ENCODE assay signal across 8 cellular contexts in genomic region chr7:100444311-100445278, GRCh38. TPM values are rescaled to one million over a fixed set of nuclear protein-coding genes. Genes with fewer than 3 reads are reported as not detected.
A peak's percentile ranks its signal among the peaks of the same experiment; 100 is the strongest.
DNase-seq lines count a peak whose midpoint lies in the region; ATAC-seq, FAIRE-seq and TF ChIP-seq lines count a peak whose summit lies in the region.

No MANE protein-coding gene starts in this region.

- 37 to 41% (median 38%) methylated on average over 14 of the region's 14 CpGs for WGBS in small intestine, 3 donors

- BruUV-seq in Calu3 (replicated peaks; lab: Mats Ljungman, UMichigan), result no TSS peak

- peaks cover 8% of the 10 kb centered on the region for H3K4me1 Mint-ChIP-seq in T-helper 17 cell
- no peaks in the 10 kb centered on the region for H3K4me1 Mint-ChIP-seq in Calu3 (ENCODE audit: low read depth, unreplicated experiment)

- no peaks in the 10 kb centered on the region for H3K36me3 ChIP-seq in small intestine (ENCODE audit: control insufficient read depth in 2 of 2, insufficient read depth in 2 of 2, low read length in 2 of 2)

- H3K27ac ChIP-seq in small intestine (ENCODE audit: low read depth in 1 of 2, low read length in 1 of 2), result peak overlapping the region; percentile 55 to 72

- H3K27me3 Mint-ChIP-seq in T-helper 17 cell (no peaks in the 10 kb centered on the region), Calu3 (ENCODE audit: unreplicated experiment) (no peaks in the 10 kb centered on the region)

- intact Hi-C loops in Calu3 (cut with micrococcal nuclease; ENCODE audit: unreplicated experiment), result no loop called here

- H3K9me3 Mint-ChIP-seq in Calu3 (ENCODE audit: low read depth, unreplicated experiment), result no peaks in the 10 kb centered on the region

- TF ChIP-seq CTCF in Calu3 (IDR thresholded peaks at IDR 0.05; ENCODE audit: unreplicated experiment), result no peak

- DNase-seq in H54 (ENCODE audit: insufficient read length, low spot score) (peak; percentile 84), T-helper 17 cell (no peak), glomerular endothelial cell (ENCODE audit: extremely low read depth, low read depth, low spot score) (peak; percentile 94), small intestine (peak; percentile 75), inferior parietal cortex (ENCODE audit: extremely low spot score) (no peak), Calu3 (no peak), NCI-H1436 (lab: John Stamatoyannopoulos, UW) (no peak)

- no peaks in the 10 kb centered on the region for H3K36me3 Mint-ChIP-seq in T-helper 17 cell (ENCODE audit: low read depth)
- H3K36me3 Mint-ChIP-seq in Calu3 (ENCODE audit: insufficient read depth, unreplicated experiment), result no peaks in the 10 kb centered on the region

- H3K4me1 ChIP-seq in small intestine (ENCODE audit: control insufficient read depth in 2 of 2, insufficient read depth in 1 of 2, low read depth in 1 of 2, low read length in 1 of 2), result no peaks in the 10 kb centered on the region

- no peak for TF ChIP-seq POLR2A in H54 (IDR thresholded peaks at IDR 0.05; ENCODE audit: low read depth, low read length)

- H3K9me3 ChIP-seq in T-helper 17 cell (ENCODE audit: control insufficient read depth, low read length, poor library complexity, severe bottlenecking), result no peaks in the 10 kb centered on the region
- no peaks in the 10 kb centered on the region for H3K9me3 ChIP-seq in small intestine (ENCODE audit: control insufficient read depth, low read depth)

- CTCF ChIA-PET in Calu3 (lab: Charles Lee), result no interaction called here

- ATAC-seq in T-helper 17 cell, result peak; percentile 40
- no peak for ATAC-seq in HG03095 (IDR thresholded peaks at IDR 0.05; ENCODE audit: unreplicated experiment)

- FAIRE-seq in H54 (lab: Jason Lieb, UNC) (no peak), small intestine (lab: Jason Lieb, UNC) (no peak)

- no peaks in the 10 kb centered on the region for H3K27me3 ChIP-seq in small intestine (ENCODE audit: control insufficient read depth in 2 of 2, insufficient read depth in 2 of 2, low read length in 2 of 2)

- peak overlapping the region; percentile 79 for H3K27ac Mint-ChIP-seq in T-helper 17 cell
- H3K27ac Mint-ChIP-seq in Calu3 (ENCODE audit: unreplicated experiment), result no peak overlapping the region

- H3K4me3 Mint-ChIP-seq in T-helper 17 cell (no peak overlapping the region), Calu3 (ENCODE audit: low read depth, unreplicated experiment) (no peak overlapping the region)

- H3K4me3 ChIP-seq in small intestine (ENCODE audit: low read depth in 1 of 2, low read length in 2 of 2), result no peak overlapping the region

RNA-seq across cellular contexts. Expression of gene PPP1R35, which starts 8.3 kb away (rescaled TPM):
- total RNA-seq in T-helper 17 cell (10 to 100 TPM; 45.2 to 48.1 TPM), glomerular endothelial cell (31.7 and 42.9 TPM in 2 replicates), Calu3 (2022) (23.5 and 29.1 TPM in 2 replicates)
- 10 to 100 TPM; 37.9 to 62.8 (median 55.7) TPM for polyA plus RNA-seq in small intestine

RNA-seq across cellular contexts. Expression of gene MEPCE, which starts 15.0 kb away (rescaled TPM):
- 10 to 100 TPM; 66.1 to 66.8 TPM for total RNA-seq in T-helper 17 cell
- total RNA-seq in glomerular endothelial cell, result 32.9 and 41.1 TPM in 2 replicates
- polyA plus RNA-seq in small intestine, result 10 to 100 TPM; 26.8 to 31.3 (median 30.1) TPM
- total RNA-seq in Calu3 (2022), result 26.1 and 30.6 TPM in 2 replicates

RNA-seq across cellular contexts. Expression of gene ZCWPW1, which starts 16.1 kb away (rescaled TPM):
- total RNA-seq in T-helper 17 cell (1 to 10 TPM; 5.1 TPM), glomerular endothelial cell (0.78 and 4.5 TPM in 2 replicates), Calu3 (2022) (4.1 and 4.3 TPM in 2 replicates)
- 1 to 10 TPM; 1.3 to 6.5 (median 5.0) TPM for polyA plus RNA-seq in small intestine

RNA-seq across cellular contexts. Expression of gene SPACDR, which starts 19.5 kb away (rescaled TPM):
- total RNA-seq in T-helper 17 cell (1 to 10 TPM; 1.4 to 1.7 TPM), glomerular endothelial cell (1.0 TPM in 1 of 2 replicates, not detected in the other), Calu3 (2022) (4.5 and 9.1 TPM in 2 replicates)
- under 1 TPM in 2 of 3 donors, not detected in 1; 0.43 to 0.89 TPM for polyA plus RNA-seq in small intestine

RNA-seq across cellular contexts. Expression of gene TSC22D4, which starts 34.4 kb away (rescaled TPM):
- 100 to 1,000 TPM in 1 of 2 donors, 10 to 100 TPM in 1; 94.7 to 104 TPM for total RNA-seq in T-helper 17 cell
- total RNA-seq in glomerular endothelial cell, result 66.1 and 75.2 TPM in 2 replicates
- 10 to 100 TPM; 31.7 to 53.2 (median 45.9) TPM for polyA plus RNA-seq in small intestine
- 24.4 and 27.3 TPM in 2 replicates for total RNA-seq in Calu3 (2022)

Comparison
In these comparisons a context has a peak if more than half of its experiments do, and no peak if none do; other contexts are left out.
1. DNase-seq: peak in H54 (single experiment), glomerular endothelial cell (single experiment) and small intestine (single experiment); none in T-helper 17 cell (0 of 3), inferior parietal cortex (single experiment), Calu3 (single experiment) and NCI-H1436 (single experiment).